ENCODE assay signal across 26 cellular contexts in genomic region chr20:60729119-60729900, GRCh38.
"Had no signal": no experiment of that assay in that cellular context is flagged by ENCODE, and none has a peak within 500 bp of the region (broad histone marks: within the 10 kb centered on the region; RNA-seq: fewer than 3 reads in every experiment).

No MANE protein-coding gene starts in this region.

- ATAC-seq: activated T-cell treated with anti-CD3 and anti-CD28 coated beads, Interleukin-2, amount 50 U/mL, for 72 hours; gastroesophageal sphincter; lower lobe of right lung; stimulated activated naive B cell treated with anti-CD40 and anti-IgM and Interleukin-4, amounts not matched to agents 10 μg/mL and 1 μg/mL and 100 μg/mL, for 72 hours had no signal

- H3K4me3 ChIP-seq: cardiac muscle cell, gastroesophageal sphincter, lower lobe of right lung, sigmoid colon, smooth muscle cell, testis, uterus had no signal

- H3K27me3 Mint-ChIP-seq: activated CD4-positive, alpha-beta memory T cell treated with anti-CD3 and anti-CD28 coated beads, Interleukin-2, amount 10 ng/mL, durations not matched to agents 7 days and 5 days; activated CD4-positive, alpha-beta T cell treated with anti-CD3 and anti-CD28 coated beads, Interleukin-2, amount 10 ng/mL, durations not matched to agents 24 days and 14 days; naive B cell; stimulated activated naive B cell treated with anti-CD40 and anti-IgM and Interleukin-4, amounts not matched to agents 10 μg/mL and 1 μg/mL and 100 μg/mL, for 72 hours had no signal

- DNase-seq: activated CD4-positive, alpha-beta memory T cell treated with anti-CD3 and anti-CD28 coated beads, Interleukin-2, amount 10 ng/mL, durations not matched to agents 7 days and 5 days; activated CD4-positive, alpha-beta T cell treated with anti-CD3 and anti-CD28 coated beads, Interleukin-2, amount 10 ng/mL, durations not matched to agents 24 days and 14 days; activated effector memory CD4-positive, alpha-beta T cell treated with Interleukin-2 at 50 U/mL for 16 hours; activated naive CD4-positive, alpha-beta T cell treated with anti-CD3 and anti-CD28 coated beads for 36 hours; activated naive CD8-positive, alpha-beta T cell treated with anti-CD3 and anti-CD28 coated beads, Interleukin-2, amount 10 ng/mL, durations not matched to agents 7 days and 5 days; activated T-cell treated with anti-CD3 and anti-CD28 coated beads, Interleukin-2, amount 50 U/mL, for 72 hours; amygdala; cortex of kidney; head of caudate nucleus; hypothalamus; kidney; lower lobe of right lung; naive B cell; occipital lobe; posterior cingulate gyrus; sigmoid colon; stimulated activated CD4-positive, alpha-beta T cell treated with anti-CD3 and anti-CD28 coated beads, Interleukin-2, amount 100 ng/mL, for 48 hours; stimulated activated CD8-positive, alpha-beta memory T cell treated with anti-CD3 and anti-CD28 coated beads, Interleukin-4, amount 100 ng/mL, for 48 hours; stimulated activated naive B cell treated with anti-CD40 and anti-IgM and Interleukin-4, amounts not matched to agents 10 μg/mL and 1 μg/mL and 100 μg/mL, for 72 hours; testis; trophoblast cell; uterus had no signal

- H3K9me3 Mint-ChIP-seq: activated CD4-positive, alpha-beta memory T cell treated with anti-CD3 and anti-CD28 coated beads, Interleukin-2, amount 10 ng/mL, durations not matched to agents 7 days and 5 days; activated CD4-positive, alpha-beta T cell treated with anti-CD3 and anti-CD28 coated beads, Interleukin-2, amount 10 ng/mL, durations not matched to agents 24 days and 14 days had no signal

- H3K4me3 Mint-ChIP-seq: activated CD4-positive, alpha-beta memory T cell treated with anti-CD3 and anti-CD28 coated beads, Interleukin-2, amount 10 ng/mL, durations not matched to agents 7 days and 5 days; activated CD4-positive, alpha-beta T cell treated with anti-CD3 and anti-CD28 coated beads, Interleukin-2, amount 10 ng/mL, durations not matched to agents 24 days and 14 days; activated naive CD4-positive, alpha-beta T cell treated with anti-CD3 and anti-CD28 coated beads for 36 hours; activated naive CD8-positive, alpha-beta T cell treated with anti-CD3 and anti-CD28 coated beads, Interleukin-2, amount 10 ng/mL, durations not matched to agents 7 days and 5 days; activated T-cell treated with anti-CD3 and anti-CD28 coated beads, Interleukin-2, amount 50 U/mL, for 72 hours; naive B cell; stimulated activated naive B cell treated with anti-CD40 and anti-IgM and Interleukin-4, amounts not matched to agents 10 μg/mL and 1 μg/mL and 100 μg/mL, for 72 hours had no signal

- H3K4me1 Mint-ChIP-seq: activated CD4-positive, alpha-beta memory T cell treated with anti-CD3 and anti-CD28 coated beads, Interleukin-2, amount 10 ng/mL, durations not matched to agents 7 days and 5 days; activated CD4-positive, alpha-beta T cell treated with anti-CD3 and anti-CD28 coated beads, Interleukin-2, amount 10 ng/mL, durations not matched to agents 24 days and 14 days; activated naive CD8-positive, alpha-beta T cell treated with anti-CD3 and anti-CD28 coated beads, Interleukin-2, amount 10 ng/mL, durations not matched to agents 7 days and 5 days; naive B cell; stimulated activated naive B cell treated with anti-CD40 and anti-IgM and Interleukin-4, amounts not matched to agents 10 μg/mL and 1 μg/mL and 100 μg/mL, for 72 hours had no signal

- H3K27me3 ChIP-seq: cardiac muscle cell, gastroesophageal sphincter, sigmoid colon, testis, uterus had no signal

- H3K9me3 ChIP-seq: lower lobe of right lung, sigmoid colon, testis, uterus had no signal

- H3K27ac Mint-ChIP-seq: activated CD4-positive, alpha-beta memory T cell treated with anti-CD3 and anti-CD28 coated beads, Interleukin-2, amount 10 ng/mL, durations not matched to agents 7 days and 5 days; activated CD4-positive, alpha-beta T cell treated with anti-CD3 and anti-CD28 coated beads, Interleukin-2, amount 10 ng/mL, durations not matched to agents 24 days and 14 days; activated naive CD4-positive, alpha-beta T cell treated with anti-CD3 and anti-CD28 coated beads for 36 hours; activated naive CD8-positive, alpha-beta T cell treated with anti-CD3 and anti-CD28 coated beads, Interleukin-2, amount 10 ng/mL, durations not matched to agents 7 days and 5 days; activated T-cell treated with anti-CD3 and anti-CD28 coated beads, Interleukin-2, amount 50 U/mL, for 72 hours; naive B cell; stimulated activated naive B cell treated with anti-CD40 and anti-IgM and Interleukin-4, amounts not matched to agents 10 μg/mL and 1 μg/mL and 100 μg/mL, for 72 hours had no signal

- H3K4me1 ChIP-seq: gastroesophageal sphincter, lower lobe of right lung, sigmoid colon, testis, uterus had no signal

- H3K36me3 ChIP-seq: cardiac muscle cell, gastroesophageal sphincter, lower lobe of right lung, sigmoid colon, uterus had no signal

- H3K36me3 Mint-ChIP-seq: activated naive CD8-positive, alpha-beta T cell treated with anti-CD3 and anti-CD28 coated beads, Interleukin-2, amount 10 ng/mL, durations not matched to agents 7 days and 5 days; naive B cell; stimulated activated naive B cell treated with anti-CD40 and anti-IgM and Interleukin-4, amounts not matched to agents 10 μg/mL and 1 μg/mL and 100 μg/mL, for 72 hours had no signal

- H3K4me2 ChIP-seq: smooth muscle cell had no signal

- H3K27ac ChIP-seq: cardiac muscle cell, epithelial cell of prostate, gastroesophageal sphincter, lower lobe of right lung, sigmoid colon, testis, uterus had no signal
